ENCODE assay signal across 16 cellular contexts in genomic region chr9:126454795-126455194, GRCh38.
A peak's percentile ranks its signal among the peaks of the same experiment; 100 is the strongest.
DNase-seq lines count a peak whose midpoint lies in the region; ATAC-seq and TF ChIP-seq lines count a peak whose summit lies in the region.
"Had no signal": no experiment of that assay in that cellular context is flagged by ENCODE, and none has a peak within 500 bp of the region (broad histone marks: within the 10 kb centered on the region; RNA-seq: fewer than 3 reads in every experiment).

No MANE protein-coding gene starts in this region.

- DNase-seq in activated T-cell treated with anti-CD3 and anti-CD28 coated beads, Interleukin-2, amount 50 U/mL, for 24 hours = peak; percentile 3
- no peak for DNase-seq in activated T-cell treated with anti-CD3 and anti-CD28 coated beads, Interleukin-2, amount 50 U/mL, for 4 hours
- DNase-seq in WTC11 (ENCODE audit: low spot score) (no peak), endodermal cell (peak; percentile 10), foreskin fibroblast (no peak)
- peak; percentile 10 for DNase-seq in stimulated activated CD8-positive, alpha-beta memory T cell treated with anti-CD3 and anti-CD28 coated beads, Interleukin-4, amount 100 ng/mL, for 48 hours
- DNase-seq: Calu3; CD8-positive, alpha-beta T cell; DMS79 treated with DMSO at 0.1 percent for 48 hours; GF-D8; GOT3 had no signal

- WGBS in endodermal cell (ENCODE audit: insufficient coverage in 1 of 2, insufficient read length in 1 of 2), 2 experiments = 94 to 100% methylated on average over 2 to 8 of the region's 9 CpGs

- H3K27ac Mint-ChIP-seq in activated T-cell treated with anti-CD3 and anti-CD28 coated beads, Interleukin-2, amount 50 U/mL, for 24 hours = no peak overlapping the region
- H3K27ac Mint-ChIP-seq in WTC11 (no peak overlapping the region), endodermal cell (no peak overlapping the region)
- H3K27ac Mint-ChIP-seq: B cell; CD8-positive, alpha-beta T cell had no signal

- no peak for TF ChIP-seq CTCF in WTC11 (IDR thresholded peaks at IDR 0.05)
- no peak for TF ChIP-seq CTCF in endodermal cell (conservative IDR thresholded peaks at IDR 0.05)
- TF ChIP-seq CTCF in foreskin fibroblast (IDR thresholded peaks at IDR 0.05; ENCODE audit: low read depth, low read length) = no peak

- POLR2A ChIA-PET in WTC11 (lab: Charles Lee) = no interaction called here

- no peaks in the 10 kb centered on the region for H3K27me3 Mint-ChIP-seq in activated T-cell treated with anti-CD3 and anti-CD28 coated beads, Interleukin-2, amount 50 U/mL, for 24 hours
- H3K27me3 Mint-ChIP-seq in activated T-cell treated with anti-CD3 and anti-CD28 coated beads, Interleukin-2, amount 50 U/mL, for 4 hours (ENCODE audit: low read depth) = no peaks in the 10 kb centered on the region
- H3K27me3 Mint-ChIP-seq in WTC11 (ENCODE audit: low read depth) = no peaks in the 10 kb centered on the region
- H3K27me3 Mint-ChIP-seq in endodermal cell (ENCODE audit: insufficient read depth) = no peaks in the 10 kb centered on the region
- H3K27me3 Mint-ChIP-seq: B cell had no signal

- no peak overlapping the region for H3K4me3 Mint-ChIP-seq in activated T-cell treated with anti-CD3 and anti-CD28 coated beads, Interleukin-2, amount 50 U/mL, for 24 hours
- H3K4me3 Mint-ChIP-seq in activated T-cell treated with anti-CD3 and anti-CD28 coated beads, Interleukin-2, amount 50 U/mL, for 4 hours = no peak overlapping the region
- no peak overlapping the region for H3K4me3 Mint-ChIP-seq in WTC11
- no peak overlapping the region for H3K4me3 Mint-ChIP-seq in endodermal cell
- H3K4me3 Mint-ChIP-seq: B cell; CD8-positive, alpha-beta T cell had no signal

- no peak overlapping the region for H3K9ac ChIP-seq in endodermal cell (ENCODE audit: extremely low read depth, low read length, poor library complexity, severe bottlenecking)
- H3K9ac ChIP-seq: BLaER1 treated with 17β-estradiol and CSF1 and Interleukin-3, amounts not matched to agents 10 nM and 100 nM had no signal

- H3K36me3 ChIP-seq in endodermal cell (ENCODE audit: control insufficient read depth, insufficient read depth, low read length) = no peaks in the 10 kb centered on the region
- H3K36me3 ChIP-seq: BLaER1 treated with 17β-estradiol and CSF1 and Interleukin-3, amounts not matched to agents 10 nM and 100 nM; HAP-1 had no signal

- no peak for ATAC-seq in activated T-cell treated with anti-CD3 and anti-CD28 coated beads, Interleukin-2, amount 50 U/mL, for 4 hours
- ATAC-seq in WTC11 (no peak), HG03196 (IDR thresholded peaks at IDR 0.05; ENCODE audit: unreplicated experiment) (no peak), GM18519 (IDR thresholded peaks at IDR 0.05; ENCODE audit: low FRiP score, unreplicated experiment) (no peak)
- ATAC-seq: CD8-positive, alpha-beta T cell had no signal

- peaks cover 3% of the 10 kb centered on the region for H3K4me1 ChIP-seq in endodermal cell (ENCODE audit: control insufficient read depth, insufficient read depth, low read length)

- no peaks in the 10 kb centered on the region for H3K36me3 Mint-ChIP-seq in activated T-cell treated with anti-CD3 and anti-CD28 coated beads, Interleukin-2, amount 50 U/mL, for 24 hours (ENCODE audit: low read depth)
- H3K36me3 Mint-ChIP-seq in activated T-cell treated with anti-CD3 and anti-CD28 coated beads, Interleukin-2, amount 50 U/mL, for 4 hours (ENCODE audit: insufficient read depth) = peaks cover 4% of the 10 kb centered on the region
- H3K36me3 Mint-ChIP-seq in WTC11 (no peaks in the 10 kb centered on the region), endodermal cell (ENCODE audit: low read depth) (peaks cover 8% of the 10 kb centered on the region)

- no peak overlapping the region for H3K27ac ChIP-seq in endodermal cell (ENCODE audit: low read depth, low read length)
- H3K27ac ChIP-seq: BLaER1 treated with 17β-estradiol and CSF1 and Interleukin-3, amounts not matched to agents 10 nM and 100 nM had no signal

- no peaks in the 10 kb centered on the region for H3K27me3 ChIP-seq in endodermal cell (ENCODE audit: control insufficient read depth, insufficient read depth, low read length, poor library complexity, severe bottlenecking)

- H3K4me3 ChIP-seq in endodermal cell (ENCODE audit: low read length) = no peak overlapping the region
- H3K4me3 ChIP-seq in foreskin fibroblast (ENCODE audit: low read depth in 1 of 2, low read length in 2 of 2) = no peak overlapping the region
- H3K4me3 ChIP-seq: BLaER1 treated with 17β-estradiol and CSF1 and Interleukin-3, amounts not matched to agents 10 nM and 100 nM; HAP-1 had no signal

- no peaks in the 10 kb centered on the region for H3K9me3 ChIP-seq in endodermal cell (ENCODE audit: control insufficient read depth, low read length)
- H3K9me3 ChIP-seq: BLaER1 treated with 17β-estradiol and CSF1 and Interleukin-3, amounts not matched to agents 10 nM and 100 nM; HAP-1 had no signal

- H3K9me3 Mint-ChIP-seq in activated T-cell treated with anti-CD3 and anti-CD28 coated beads, Interleukin-2, amount 50 U/mL, for 24 hours = no peaks in the 10 kb centered on the region
- no peaks in the 10 kb centered on the region for H3K9me3 Mint-ChIP-seq in activated T-cell treated with anti-CD3 and anti-CD28 coated beads, Interleukin-2, amount 50 U/mL, for 4 hours
- H3K9me3 Mint-ChIP-seq in WTC11 = no peaks in the 10 kb centered on the region
- H3K9me3 Mint-ChIP-seq in endodermal cell = no peaks in the 10 kb centered on the region
- H3K9me3 Mint-ChIP-seq: CD8-positive, alpha-beta T cell had no signal

- CTCF ChIA-PET in WTC11 (lab: Charles Lee) = no interaction called here

- H3K4me1 Mint-ChIP-seq in activated T-cell treated with anti-CD3 and anti-CD28 coated beads, Interleukin-2, amount 50 U/mL, for 24 hours (ENCODE audit: low read depth) = no peaks in the 10 kb centered on the region
- peaks cover 3% of the 10 kb centered on the region for H3K4me1 Mint-ChIP-seq in activated T-cell treated with anti-CD3 and anti-CD28 coated beads, Interleukin-2, amount 50 U/mL, for 4 hours (ENCODE audit: low read depth)
- peaks cover 21% of the 10 kb centered on the region for H3K4me1 Mint-ChIP-seq in WTC11
- peaks cover 20% of the 10 kb centered on the region for H3K4me1 Mint-ChIP-seq in endodermal cell
- H3K4me1 Mint-ChIP-seq: B cell had no signal

TF ChIP-seq in WTC11, 78 proteins besides CTCF, POLR2A, EP300 and RAD21:
- TF ChIP-seq ZNF263 (CRISPR knock-in tag; IDR thresholded peaks at IDR 0.05; ENCODE audit: low read depth) = no peak
- no peak for TF ChIP-seq MXD4 (CRISPR knock-in tag; IDR thresholded peaks at IDR 0.05; ENCODE audit: borderline replicate concordance)
- TF ChIP-seq NR3C1 (CRISPR knock-in tag; conservative IDR thresholded peaks at IDR 0.05; ENCODE audit: low read depth) = no peak
- TF ChIP-seq ETV6 (CRISPR knock-in tag; IDR thresholded peaks at IDR 0.05) = no peak
- TF ChIP-seq AFF4 (CRISPR knock-in tag; IDR thresholded peaks at IDR 0.05; ENCODE audit: borderline replicate concordance) = no peak
- TF ChIP-seq ATF2 (CRISPR knock-in tag; IDR thresholded peaks at IDR 0.05; ENCODE audit: borderline replicate concordance, low read depth) = no peak
- TF ChIP-seq HMGA2 (CRISPR knock-in tag; IDR thresholded peaks at IDR 0.05) = peak; percentile 47; the same call in 1 of the 2 replicates
- no peak for TF ChIP-seq ATF3 (CRISPR knock-in tag; conservative IDR thresholded peaks at IDR 0.05)
TF ChIP-seq in WTC11: peak in this region for 1.

Comparison
In these comparisons a context has a peak if more than half of its experiments do, and no peak if none do; other contexts are left out.
1. DNase-seq: peak in activated T-cell treated with anti-CD3 and anti-CD28 coated beads, Interleukin-2, amount 50 U/mL, for 24 hours (single experiment), endodermal cell (single experiment) and stimulated activated CD8-positive, alpha-beta memory T cell treated with anti-CD3 and anti-CD28 coated beads, Interleukin-4, amount 100 ng/mL, for 48 hours (single experiment); none in activated T-cell treated with anti-CD3 and anti-CD28 coated beads, Interleukin-2, amount 50 U/mL, for 4 hours (single experiment), WTC11 (single experiment) and foreskin fibroblast (0 of 2).